ENCODE assay signal across 16 cellular contexts in genomic region chr5:115109388-115109787, GRCh38.
A peak's percentile ranks its signal among the peaks of the same experiment; 100 is the strongest.
DNase-seq lines count a peak whose midpoint lies in the region; ATAC-seq and TF ChIP-seq lines count a peak whose summit lies in the region.
"Had no signal": no experiment of that assay in that cellular context is flagged by ENCODE, and none has a peak within 500 bp of the region (broad histone marks: within the 10 kb centered on the region; RNA-seq: fewer than 3 reads in every experiment).

No MANE protein-coding gene starts in this region.

- H3K56ac ChIP-seq in H9 (ENCODE audit: insufficient read length, low read depth, low read length) = no peak overlapping the region

- no peak overlapping the region for H3K23ac ChIP-seq in H9 (ENCODE audit: insufficient read length, low read depth, low read length)

- peak overlapping the region; percentile 30 for H3K4me2 ChIP-seq in H9 (ENCODE audit: insufficient read depth, insufficient read length, low read length)
- H3K4me2 ChIP-seq: BLaER1 treated with 17β-estradiol and CSF1 and Interleukin-3, amounts not matched to agents 10 nM and 100 nM; KMS-11 had no signal

- H3K23me2 ChIP-seq in H9 (ENCODE audit: insufficient read length, low read depth, low read length, poor library complexity, severe bottlenecking) = no peaks in the 10 kb centered on the region

- H3K4me1 ChIP-seq in H9 (ENCODE audit: insufficient read depth, low read length) = peaks cover 4% of the 10 kb centered on the region; the same call in 1 of the 2 replicates
- no peaks in the 10 kb centered on the region for H3K4me1 ChIP-seq in NT2/D1 (ENCODE audit: insufficient read depth, insufficient read length)
- H3K4me1 ChIP-seq in iPS-18a (ENCODE audit: control insufficient read depth, low read depth, low read length) = peaks cover 12% of the 10 kb centered on the region

- no peak overlapping the region for H2BK20ac ChIP-seq in H9 (ENCODE audit: low read depth, low read length, poor library complexity, severe bottlenecking)

- no peak overlapping the region for H2AFZ ChIP-seq in H9 (ENCODE audit: low read length)

- H3K36me3 Mint-ChIP-seq in H9 (ENCODE audit: insufficient read depth in 1 of 3, low read depth in 3 of 3) = no peaks in the 10 kb centered on the region
- no peaks in the 10 kb centered on the region for H3K36me3 Mint-ChIP-seq in T-helper 2 cell treated with Interferon-gamma antibody and Interleukin-4, amounts not matched to agents 5 μg/mL and 100 μg/mL, for 36 hours (ENCODE audit: low read depth)
- H3K36me3 Mint-ChIP-seq: CD8-positive, alpha-beta T cell had no signal

- no peaks in the 10 kb centered on the region for H3K36me3 ChIP-seq in NT2/D1 (ENCODE audit: insufficient read depth, insufficient read length, low read length)
- H3K36me3 ChIP-seq in iPS-18a (ENCODE audit: control insufficient read depth, low read depth, low read length) = no peaks in the 10 kb centered on the region
- H3K36me3 ChIP-seq: BLaER1 treated with 17β-estradiol and CSF1 and Interleukin-3, amounts not matched to agents 10 nM and 100 nM had no signal

- no peaks in the 10 kb centered on the region for H3K9me3 ChIP-seq in H9 (ENCODE audit: control insufficient read depth, low read depth, low read length)
- H3K9me3 ChIP-seq in NT2/D1 (ENCODE audit: insufficient read depth, low read length) = no peaks in the 10 kb centered on the region
- no peaks in the 10 kb centered on the region for H3K9me3 ChIP-seq in iPS-18a (ENCODE audit: control insufficient read depth, low read depth, low read length)
- H3K9me3 ChIP-seq: BLaER1 treated with 17β-estradiol and CSF1 and Interleukin-3, amounts not matched to agents 10 nM and 100 nM had no signal

- H3K4me3 ChIP-seq in NT2/D1 (ENCODE audit: insufficient read length, low read depth) = no peak overlapping the region
- peak overlapping the region; percentile 39 for H3K4me3 ChIP-seq in iPS-18a (ENCODE audit: low read length)
- H3K4me3 ChIP-seq: BLaER1 treated with 17β-estradiol and CSF1 and Interleukin-3, amounts not matched to agents 10 nM and 100 nM had no signal

- ATAC-seq in GM21526 (IDR thresholded peaks at IDR 0.05; ENCODE audit: low FRiP score, unreplicated experiment) = no peak
- ATAC-seq: CD8-positive, alpha-beta T cell had no signal

- H3K27me3 Mint-ChIP-seq in H9 (ENCODE audit: low read depth) = no peaks in the 10 kb centered on the region
- peaks cover 13% of the 10 kb centered on the region for H3K27me3 Mint-ChIP-seq in T-helper 2 cell treated with Interferon-gamma antibody and Interleukin-4, amounts not matched to agents 5 μg/mL and 100 μg/mL, for 36 hours (ENCODE audit: low read depth)

- no peak overlapping the region for H3K18ac ChIP-seq in H9 (ENCODE audit: insufficient read length, low read depth, low read length)

- H3K9me3 Mint-ChIP-seq in H9 = no peaks in the 10 kb centered on the region; a peak in 1 of 5 replicates
- no peaks in the 10 kb centered on the region for H3K9me3 Mint-ChIP-seq in T-helper 2 cell treated with Interferon-gamma antibody and Interleukin-4, amounts not matched to agents 5 μg/mL and 100 μg/mL, for 36 hours
- H3K9me3 Mint-ChIP-seq: CD8-positive, alpha-beta T cell had no signal

- H3K4me3 Mint-ChIP-seq in H9 = peak overlapping the region; percentile 1 to 9; a peak in 3 of 5 replicates
- H3K4me3 Mint-ChIP-seq in T-helper 2 cell treated with Interferon-gamma antibody and Interleukin-4, amounts not matched to agents 5 μg/mL and 100 μg/mL, for 36 hours = no peak overlapping the region
- H3K4me3 Mint-ChIP-seq: B cell; CD8-positive, alpha-beta T cell had no signal

- H3K79me1 ChIP-seq in H9 (ENCODE audit: insufficient read depth, low read depth, low read length, poor library complexity, severe bottlenecking) = no peaks in the 10 kb centered on the region

- H2AK5ac ChIP-seq in H9 (ENCODE audit: insufficient read length, low read length) = no peak overlapping the region

- H3K9ac ChIP-seq in H9 (ENCODE audit: extremely low read depth, insufficient read length, low read length) (no peak overlapping the region), NT2/D1 (ENCODE audit: insufficient read length, low read depth) (peak overlapping the region; percentile 17), iPS-18a (ENCODE audit: low read length) (no peak overlapping the region)
- H3K9ac ChIP-seq: BLaER1 treated with 17β-estradiol and CSF1 and Interleukin-3, amounts not matched to agents 10 nM and 100 nM; KMS-11 had no signal

- H3K27me3 ChIP-seq in H9 (ENCODE audit: insufficient read depth, low read length) = no peaks in the 10 kb centered on the region
- no peaks in the 10 kb centered on the region for H3K27me3 ChIP-seq in NT2/D1 (ENCODE audit: insufficient read depth, insufficient read length)
- no peaks in the 10 kb centered on the region for H3K27me3 ChIP-seq in iPS-18a (ENCODE audit: control insufficient read depth, insufficient read depth, low read length)
- H3K27me3 ChIP-seq: BLaER1 treated with 17β-estradiol and CSF1 and Interleukin-3, amounts not matched to agents 10 nM and 100 nM had no signal

- H3K4ac ChIP-seq in H9 (ENCODE audit: low read depth, low read length) = no peak overlapping the region

- no peak for DNase-seq in H9
- DNase-seq in NT2/D1 (ENCODE audit: low read depth, low spot score) = no peak
- DNase-seq in ureter (ENCODE audit: low spot score) = no peak
- DNase-seq in T-helper 2 cell treated with Interferon-gamma antibody and Interleukin-4, amounts not matched to agents 5 μg/mL and 100 μg/mL, for 36 hours (ENCODE audit: low spot score) = no peak
- DNase-seq in NK-92 treated with Interleukin-12 subunit alpha and Interleukin-12 subunit beta, amount 100 ng/mL, for 24 hours (lab: John Stamatoyannopoulos, UW) = no peak
- DNase-seq: Calu3; CD8-positive, alpha-beta T cell; DND-41; EL; HCEC 1CT had no signal

- H4K8ac ChIP-seq in H9 (replicated peaks; ENCODE audit: insufficient read length, low read depth, low read length) = no peak overlapping the region

- peak overlapping the region; percentile 67 to 86 (median 79); a peak in 6 of 7 replicates for H3K27ac Mint-ChIP-seq in H9
- H3K27ac Mint-ChIP-seq in T-helper 2 cell treated with Interferon-gamma antibody and Interleukin-4, amounts not matched to agents 5 μg/mL and 100 μg/mL, for 36 hours = no peak overlapping the region
- H3K27ac Mint-ChIP-seq: B cell; CD8-positive, alpha-beta T cell had no signal

- TF ChIP-seq CTCF in H9 (conservative IDR thresholded peaks at IDR 0.05) = no peak

- H3K79me2 ChIP-seq in H9 (ENCODE audit: insufficient read depth, low read length) = no peaks in the 10 kb centered on the region

- H3K14ac ChIP-seq in H9 (ENCODE audit: insufficient read depth, low read length) = no peak overlapping the region

- H3K4me1 Mint-ChIP-seq in H9 = peaks cover 21 to 22% of the 10 kb centered on the region in 2 experiments
- no peaks in the 10 kb centered on the region for H3K4me1 Mint-ChIP-seq in T-helper 2 cell treated with Interferon-gamma antibody and Interleukin-4, amounts not matched to agents 5 μg/mL and 100 μg/mL, for 36 hours (ENCODE audit: low read depth)
- H3K4me1 Mint-ChIP-seq: B cell had no signal

- H2BK12ac ChIP-seq in H9 (ENCODE audit: insufficient read length, low read depth, low read length) = no peak overlapping the region

- no peak overlapping the region for H2BK120ac ChIP-seq in H9 (ENCODE audit: low read depth, low read length, poor library complexity, severe bottlenecking)

- no peak overlapping the region for H4K91ac ChIP-seq in H9 (ENCODE audit: insufficient read length, low read depth, low read length)

- H2BK5ac ChIP-seq in H9 (ENCODE audit: insufficient read length, low read length) = no peak overlapping the region

- no CpG with 5 or more reads among the region's 6 CpGs for WGBS in H9 (ENCODE audit: extremely low coverage, insufficient read length, low lambda C conversion rate)

- no peaks in the 10 kb centered on the region for H4K20me1 ChIP-seq in H9 (ENCODE audit: control insufficient read depth, insufficient read depth, insufficient read length)
- H4K20me1 ChIP-seq: BLaER1 treated with 17β-estradiol and CSF1 and Interleukin-3, amounts not matched to agents 10 nM and 100 nM had no signal

- H2BK15ac ChIP-seq in H9 (ENCODE audit: low read depth, low read length) = no peak overlapping the region

- H4K5ac ChIP-seq in H9 (ENCODE audit: insufficient read length, low read depth, low read length) = no peak overlapping the region

- H3T11ph ChIP-seq in H9 (ENCODE audit: low read length) = no peak overlapping the region

- H3K27ac ChIP-seq in H9 (ENCODE audit: insufficient read length, low read depth, low read length) = no peak overlapping the region
- H3K27ac ChIP-seq in iPS-18a (ENCODE audit: low read length) = no peak overlapping the region
- H3K27ac ChIP-seq: BLaER1 treated with 17β-estradiol and CSF1 and Interleukin-3, amounts not matched to agents 10 nM and 100 nM; HL-60; KMS-11 had no signal
